ENCODE assay signal across 15 cellular contexts in genomic region chr4:140800686-140801085, GRCh38. TPM values are rescaled to one million over a fixed set of nuclear protein-coding genes. Genes with fewer than 3 reads are reported as not detected.
DNase-seq lines count a peak whose midpoint lies in the region; ATAC-seq and TF ChIP-seq lines count a peak whose summit lies in the region.
"Had no signal": no experiment of that assay in that cellular context is flagged by ENCODE, and none has a peak within 500 bp of the region (broad histone marks: within the 10 kb centered on the region; RNA-seq: fewer than 3 reads in every experiment).

No MANE protein-coding gene starts in this region.

- H3K4me1 Mint-ChIP-seq in progenitor cell of endocrine pancreas (ENCODE audit: low read depth), result peaks cover 6% of the 10 kb centered on the region

- H3K9me3 Mint-ChIP-seq in progenitor cell of endocrine pancreas (ENCODE audit: low read depth), result no peaks in the 10 kb centered on the region

- no peak overlapping the region for H3K9ac ChIP-seq in BLaER1

- H3K4me1 ChIP-seq in BLaER1, result peaks cover 49% of the 10 kb centered on the region
- no peaks in the 10 kb centered on the region for H3K4me1 ChIP-seq in suprapubic skin

- no peaks in the 10 kb centered on the region for H3K36me3 Mint-ChIP-seq in progenitor cell of endocrine pancreas (ENCODE audit: insufficient read depth)
- H3K36me3 Mint-ChIP-seq: T-cell had no signal

- DNase-seq in Kasumi-1 (lab: John Stamatoyannopoulos, UW), result peak; percentile 21 to 47
- peak; percentile 35 for DNase-seq in globus pallidus (ENCODE audit: low spot score)
- no peak for DNase-seq in progenitor cell of endocrine pancreas (ENCODE audit: low spot score, unreplicated experiment)
- DNase-seq in iPS-NIHi7 (ENCODE audit: extremely low spot score), result no peak
- no peak for DNase-seq in suprapubic skin (ENCODE audit: low spot score in 2 of 2)
- DNase-seq: dorsolateral prefrontal cortex, esophagus squamous epithelium, islet precursor cell, NCI-H187, NCI-H446 treated with DMSO at 0.1 percent for 48 hours, T-cell had no signal

- H3K4me2 ChIP-seq in BLaER1, result peak overlapping the region; percentile 59

- H3K27me3 ChIP-seq in BLaER1 (no peaks in the 10 kb centered on the region), suprapubic skin (no peaks in the 10 kb centered on the region)
- H3K27me3 ChIP-seq: esophagus squamous epithelium had no signal

- TF ChIP-seq CTCF in progenitor cell of endocrine pancreas (IDR thresholded peaks at IDR 0.05; ENCODE audit: unreplicated experiment) (no peak), suprapubic skin (IDR thresholded peaks at IDR 0.05) (no peak)

- ATAC-seq in GM19328 (IDR thresholded peaks at IDR 0.05; ENCODE audit: unreplicated experiment), result peak; percentile 44
- ATAC-seq in HG03159 (IDR thresholded peaks at IDR 0.05; ENCODE audit: unreplicated experiment), result no peak
- ATAC-seq: T-cell had no signal

- H3K4me3 ChIP-seq in BLaER1 (no peak overlapping the region), suprapubic skin (no peak overlapping the region)
- H3K4me3 ChIP-seq: dorsolateral prefrontal cortex, esophagus squamous epithelium had no signal

- H3K27me3 Mint-ChIP-seq in progenitor cell of endocrine pancreas, result no peaks in the 10 kb centered on the region

- H3K36me3 ChIP-seq in BLaER1 (no peaks in the 10 kb centered on the region), suprapubic skin (no peaks in the 10 kb centered on the region)
- H3K36me3 ChIP-seq: esophagus squamous epithelium, neutrophil had no signal

- no peak overlapping the region for H3K27ac Mint-ChIP-seq in progenitor cell of endocrine pancreas
- H3K27ac Mint-ChIP-seq: T-cell had no signal

- H4K20me1 ChIP-seq in BLaER1, result no peaks in the 10 kb centered on the region

- no peak for TF ChIP-seq POLR2A in suprapubic skin (IDR thresholded peaks at IDR 0.05)

- no peak overlapping the region for H3K4me3 Mint-ChIP-seq in progenitor cell of endocrine pancreas (ENCODE audit: low read depth)
- H3K4me3 Mint-ChIP-seq: T-cell had no signal

- no peaks in the 10 kb centered on the region for H3K9me3 ChIP-seq in BLaER1
- no peaks in the 10 kb centered on the region for H3K9me3 ChIP-seq in suprapubic skin
- H3K9me3 ChIP-seq: esophagus squamous epithelium, neutrophil had no signal

- WGBS in suprapubic skin, result 74% methylated on average over 5 of the region's 5 CpGs

- TF ChIP-seq EP300 in suprapubic skin (IDR thresholded peaks at IDR 0.05), result no peak

- H3K27ac ChIP-seq in BLaER1 (no peak overlapping the region), suprapubic skin (no peak overlapping the region)
- H3K27ac ChIP-seq: dorsolateral prefrontal cortex, esophagus squamous epithelium, neutrophil had no signal

RNA-seq across cellular contexts. Expression of gene TBC1D9, which starts 44.5 kb away (rescaled TPM):
- total RNA-seq in progenitor cell of endocrine pancreas (36.4 and 37.4 TPM in 2 replicates), suprapubic skin (1 to 10 TPM; 5.7 to 9.8 (median 8.9) TPM)

Comparison
In these comparisons a context has a peak if more than half of its experiments do, and no peak if none do; other contexts are left out.
1. DNase-seq: peak in Kasumi-1 (2 of 2) and globus pallidus (single experiment); none in progenitor cell of endocrine pancreas (single experiment), iPS-NIHi7 (single experiment) and suprapubic skin (0 of 2).